1 cellular context compared by ENCODE assay signal in genomic region chr6:84052204-84052882, GRCh38.
TF ChIP-seq lines count a peak whose summit lies in the region.

No MANE protein-coding gene starts in this region.

TF ChIP-seq in HEK293, 187 proteins besides CTCF, POLR2A, EP300 and RAD21 (continued from another document and continues in another):
- no peak for TF ChIP-seq ZBTB49 (tag by site-specific recombination; IDR thresholded peaks at IDR 0.05; ENCODE audit: low read depth)
- TF ChIP-seq PRDM1 (tag by site-specific recombination; IDR thresholded peaks at IDR 0.05) = no peak
- TF ChIP-seq ZNF423 (tag by site-specific recombination; IDR thresholded peaks at IDR 0.05) = peak; percentile 90
- no peak for TF ChIP-seq ZXDB (tag by site-specific recombination; IDR thresholded peaks at IDR 0.05)
- peak; percentile 99 for TF ChIP-seq SCRT2 (tag by site-specific recombination; IDR thresholded peaks at IDR 0.05)
- no peak for TF ChIP-seq ZBTB44 (tag by site-specific recombination; IDR thresholded peaks at IDR 0.05)
- TF ChIP-seq ZNF692 (tag by site-specific recombination; IDR thresholded peaks at IDR 0.05) = no peak
- TF ChIP-seq ZFP69B (tag by site-specific recombination; IDR thresholded peaks at IDR 0.05) = no peak
- no peak for TF ChIP-seq ZNF112 (tag by site-specific recombination; IDR thresholded peaks at IDR 0.05)
- TF ChIP-seq ZNF624 (tag by site-specific recombination; IDR thresholded peaks at IDR 0.05) = no peak
- TF ChIP-seq EGR2 (tag by site-specific recombination; IDR thresholded peaks at IDR 0.05; ENCODE audit: low read depth) = peak; percentile 83
- no peak; the same call in 1 of the 2 replicates for TF ChIP-seq IKZF3 (tag by site-specific recombination; IDR thresholded peaks at IDR 0.05)
- TF ChIP-seq SETDB1 (IDR thresholded peaks at IDR 0.05; ENCODE audit: insufficient read length, low read length) = no peak
- no peak for TF ChIP-seq ZNF311 (tag by site-specific recombination; IDR thresholded peaks at IDR 0.05; ENCODE audit: borderline replicate concordance)
- TF ChIP-seq ZFP41 (tag by site-specific recombination; IDR thresholded peaks at IDR 0.05; ENCODE audit: borderline replicate concordance) = no peak
- no peak for TF ChIP-seq ZNF518A (tag by site-specific recombination; conservative IDR thresholded peaks at IDR 0.05; ENCODE audit: low read depth)
- no peak for TF ChIP-seq ZNF658 (tag by site-specific recombination; IDR thresholded peaks at IDR 0.05)
- TF ChIP-seq, protein P1, sequence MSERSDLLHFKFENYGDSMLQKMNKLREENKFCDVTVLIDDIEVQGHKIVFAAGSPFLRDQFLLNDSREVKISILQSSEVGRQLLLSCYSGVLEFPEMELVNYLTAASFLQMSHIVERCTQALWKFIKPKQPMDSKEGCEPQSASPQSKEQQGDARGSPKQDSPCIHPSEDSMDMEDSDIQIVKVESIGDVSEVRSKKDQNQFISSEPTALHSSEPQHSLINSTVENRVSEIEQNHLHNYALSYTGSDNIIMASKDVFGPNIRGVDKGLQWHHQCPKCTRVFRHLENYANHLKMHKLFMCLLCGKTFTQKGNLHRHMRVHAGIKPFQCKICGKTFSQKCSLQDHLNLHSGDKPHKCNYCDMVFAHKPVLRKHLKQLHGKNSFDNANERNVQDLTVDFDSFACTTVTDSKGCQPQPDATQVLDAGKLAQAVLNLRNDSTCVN (tag by site-specific recombination; optimal IDR thresholded peaks at IDR 0.05) = no peak
- no peak for TF ChIP-seq ZNF488 (tag by site-specific recombination; IDR thresholded peaks at IDR 0.05)
- no peak for TF ChIP-seq ZBTB11 (tag by site-specific recombination; conservative IDR thresholded peaks at IDR 0.05; ENCODE audit: low read depth)
- TF ChIP-seq, protein P2, sequence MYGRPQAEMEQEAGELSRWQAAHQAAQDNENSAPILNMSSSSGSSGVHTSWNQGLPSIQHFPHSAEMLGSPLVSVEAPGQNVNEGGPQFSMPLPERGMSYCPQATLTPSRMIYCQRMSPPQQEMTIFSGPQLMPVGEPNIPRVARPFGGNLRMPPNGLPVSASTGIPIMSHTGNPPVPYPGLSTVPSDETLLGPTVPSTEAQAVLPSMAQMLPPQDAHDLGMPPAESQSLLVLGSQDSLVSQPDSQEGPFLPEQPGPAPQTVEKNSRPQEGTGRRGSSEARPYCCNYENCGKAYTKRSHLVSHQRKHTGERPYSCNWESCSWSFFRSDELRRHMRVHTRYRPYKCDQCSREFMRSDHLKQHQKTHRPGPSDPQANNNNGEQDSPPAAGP (tag by site-specific recombination; IDR thresholded peaks at IDR 0.05) = no peak
- TF ChIP-seq ZNF747 (tag by site-specific recombination; IDR thresholded peaks at IDR 0.05) = no peak
- no peak for TF ChIP-seq ZNF549 (tag by site-specific recombination; IDR thresholded peaks at IDR 0.05)
- TF ChIP-seq ZNF16 (tag by site-specific recombination; IDR thresholded peaks at IDR 0.05; ENCODE audit: low read depth) = no peak
- peak; percentile 94 for TF ChIP-seq SCRT1 (tag by site-specific recombination; IDR thresholded peaks at IDR 0.05; ENCODE audit: borderline replicate concordance)
- peak; percentile 91 for TF ChIP-seq ZNF335 (tag by site-specific recombination; conservative IDR thresholded peaks at IDR 0.05)
- TF ChIP-seq ZBTB8A (tag by site-specific recombination; IDR thresholded peaks at IDR 0.05) = no peak
- no peak for TF ChIP-seq ZNF280D (tag by site-specific recombination; IDR thresholded peaks at IDR 0.05)
- no peak for TF ChIP-seq ZNF513 (tag by site-specific recombination; IDR thresholded peaks at IDR 0.05)
- TF ChIP-seq OVOL3 (tag by site-specific recombination; IDR thresholded peaks at IDR 0.05) = no peak
- TF ChIP-seq, protein P3, sequence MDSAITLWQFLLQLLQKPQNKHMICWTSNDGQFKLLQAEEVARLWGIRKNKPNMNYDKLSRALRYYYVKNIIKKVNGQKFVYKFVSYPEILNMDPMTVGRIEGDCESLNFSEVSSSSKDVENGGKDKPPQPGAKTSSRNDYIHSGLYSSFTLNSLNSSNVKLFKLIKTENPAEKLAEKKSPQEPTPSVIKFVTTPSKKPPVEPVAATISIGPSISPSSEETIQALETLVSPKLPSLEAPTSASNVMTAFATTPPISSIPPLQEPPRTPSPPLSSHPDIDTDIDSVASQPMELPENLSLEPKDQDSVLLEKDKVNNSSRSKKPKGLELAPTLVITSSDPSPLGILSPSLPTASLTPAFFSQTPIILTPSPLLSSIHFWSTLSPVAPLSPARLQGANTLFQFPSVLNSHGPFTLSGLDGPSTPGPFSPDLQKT (IDR thresholded peaks at IDR 0.05; ENCODE audit: borderline replicate concordance, low read depth, low read length) = no peak
- TF ChIP-seq ZNF341 (tag by site-specific recombination; IDR thresholded peaks at IDR 0.05; ENCODE audit: low read depth) = peak; percentile 91
